ENCODE assay signal across 9 cellular contexts in the genomic region with DNA sequence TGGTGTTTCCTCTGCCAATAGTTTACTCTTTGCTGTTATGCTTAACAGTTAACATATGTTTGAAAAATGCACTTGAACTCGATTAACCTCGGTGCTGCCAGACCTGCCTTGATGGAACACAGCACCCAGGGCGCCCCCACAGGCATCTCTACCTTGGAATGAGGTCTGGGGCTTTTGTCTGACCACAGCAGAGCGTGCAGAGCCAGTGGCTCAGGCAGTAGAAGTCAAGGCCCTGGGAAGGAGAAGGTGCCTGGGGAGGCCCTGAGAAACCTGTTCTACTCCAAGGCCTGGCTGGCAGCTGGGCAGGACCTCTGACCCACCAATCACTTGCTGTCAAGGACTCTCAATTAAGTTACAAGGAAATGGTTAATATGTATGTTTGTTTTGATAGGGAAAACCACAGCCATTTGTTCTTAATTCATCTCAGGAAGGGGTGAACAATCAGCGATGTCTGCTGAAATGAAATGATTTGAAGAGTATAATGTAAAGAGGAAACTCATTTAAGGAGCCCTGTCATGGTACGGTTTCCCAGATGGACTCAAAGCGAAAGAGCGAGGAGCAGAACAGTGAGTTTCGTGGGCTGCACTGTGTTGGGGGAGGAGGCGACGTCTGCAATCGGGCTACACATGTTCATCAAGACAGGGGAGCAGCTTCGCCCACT. TPM values are rescaled to one million over a fixed set of nuclear protein-coding genes. Genes with fewer than 3 reads are reported as not detected.
DNase-seq lines count a peak whose midpoint lies in the region; ATAC-seq and TF ChIP-seq lines count a peak whose summit lies in the region.
"Had no signal": no experiment of that assay in that cellular context is flagged by ENCODE, and none has a peak within 500 bp of the region (broad histone marks: within the 10 kb centered on the region; RNA-seq: fewer than 3 reads in every experiment).

No MANE protein-coding gene starts in this region.

- H3K27me3 ChIP-seq in A673 (replicated peaks; ENCODE audit: insufficient read depth, low read depth, low read length, poor library complexity) (no peaks in the 10 kb centered on the region), Peyer's patch (no peaks in the 10 kb centered on the region), H9 (ENCODE audit: insufficient read depth, low read length) (no peaks in the 10 kb centered on the region)

- H2BK120ac ChIP-seq in H9 (ENCODE audit: low read depth, low read length, poor library complexity, severe bottlenecking): no peak overlapping the region

- H3K4me2 ChIP-seq in H9 (ENCODE audit: insufficient read depth, insufficient read length, low read length): no peak overlapping the region

- H2BK12ac ChIP-seq in H9 (ENCODE audit: insufficient read length, low read depth, low read length): no peak overlapping the region

- BruUV-seq in A673 (replicated peaks; lab: Mats Ljungman, UMichigan): no TSS peak

- peaks cover 58% of the 10 kb centered on the region for H3K36me3 Mint-ChIP-seq in activated naive CD8-positive, alpha-beta T cell treated with anti-CD3 and anti-CD28 coated beads, Interleukin-2, amount 50 U/mL, for 24 hours (ENCODE audit: low read depth)
- peaks cover 11 to 56% (median 13%) of the 10 kb centered on the region in 3 experiments; a peak in 6 of 7 replicates for H3K36me3 Mint-ChIP-seq in H9 (ENCODE audit: insufficient read depth in 1 of 3, low read depth in 3 of 3)

- no peak overlapping the region for H3K9ac ChIP-seq in H9 (ENCODE audit: extremely low read depth, insufficient read length, low read length)

- peak overlapping the region; percentile 57 for H3K27ac Mint-ChIP-seq in activated naive CD8-positive, alpha-beta T cell treated with anti-CD3 and anti-CD28 coated beads, Interleukin-2, amount 50 U/mL, for 24 hours
- no peak overlapping the region for H3K27ac Mint-ChIP-seq in H9

- TF ChIP-seq CTCF in A673 (conservative IDR thresholded peaks at IDR 0.05; ENCODE audit: low read depth, low read length) (no peak), Peyer's patch (IDR thresholded peaks at IDR 0.05) (no peak), H9 (conservative IDR thresholded peaks at IDR 0.05) (no peak)

- no peak overlapping the region for H4K8ac ChIP-seq in H9 (replicated peaks; ENCODE audit: insufficient read length, low read depth, low read length)

- H3K4ac ChIP-seq in H9 (ENCODE audit: low read depth, low read length): no peak overlapping the region

- no peaks in the 10 kb centered on the region for H3K27me3 Mint-ChIP-seq in activated naive CD8-positive, alpha-beta T cell treated with anti-CD3 and anti-CD28 coated beads, Interleukin-2, amount 50 U/mL, for 24 hours
- H3K27me3 Mint-ChIP-seq in H9 (ENCODE audit: low read depth): no peaks in the 10 kb centered on the region

- intact Hi-C loops in A673 (cut with micrococcal nuclease; ENCODE audit: unreplicated experiment): no loop called here

- H3T11ph ChIP-seq in H9 (ENCODE audit: low read length): no peak overlapping the region

- no peak overlapping the region for H3K4me3 ChIP-seq in A673 (ENCODE audit: low read depth, low read length, poor library complexity, severe bottlenecking)
- H3K4me3 ChIP-seq in Peyer's patch: no peak overlapping the region

- H3K23ac ChIP-seq in H9 (ENCODE audit: insufficient read length, low read depth, low read length): no peak overlapping the region

- H3K4me1 ChIP-seq in A673 (ENCODE audit: insufficient read depth, low read length, poor library complexity, severe bottlenecking) (no peaks in the 10 kb centered on the region), Peyer's patch (peaks cover 0 to 31% (median 0%) of the 10 kb centered on the region in 4 donors), H9 (ENCODE audit: insufficient read depth, low read length) (no peaks in the 10 kb centered on the region)

- H3K9me3 ChIP-seq in A673 (ENCODE audit: low read depth, low read length, poor library complexity, severe bottlenecking): no peaks in the 10 kb centered on the region
- H3K9me3 ChIP-seq in Peyer's patch: no peaks in the 10 kb centered on the region
- no peaks in the 10 kb centered on the region for H3K9me3 ChIP-seq in H9 (ENCODE audit: control insufficient read depth, low read depth, low read length)

- H2AK5ac ChIP-seq in H9 (ENCODE audit: insufficient read length, low read length): no peak overlapping the region

- H3K14ac ChIP-seq in H9 (ENCODE audit: insufficient read depth, low read length): no peak overlapping the region

- no peak overlapping the region for H3K56ac ChIP-seq in H9 (ENCODE audit: insufficient read length, low read depth, low read length)

- no peak overlapping the region for H3K27ac ChIP-seq in A673 (ENCODE audit: low read depth, low read length, poor library complexity, severe bottlenecking)
- no peak overlapping the region for H3K27ac ChIP-seq in Peyer's patch
- H3K27ac ChIP-seq in H9 (ENCODE audit: insufficient read length, low read depth, low read length): no peak overlapping the region

- ATAC-seq in GM19351 (IDR thresholded peaks at IDR 0.05; ENCODE audit: unreplicated experiment) (peak; percentile 72), HG03378 (IDR thresholded peaks at IDR 0.05; ENCODE audit: unreplicated experiment) (peak; percentile 72)
- peak; percentile 71 for ATAC-seq in activated naive CD8-positive, alpha-beta T cell treated with anti-CD3 and anti-CD28 coated beads, Interleukin-2, amount 50 U/mL, for 24 hours

- no peak overlapping the region for H2BK5ac ChIP-seq in H9 (ENCODE audit: insufficient read length, low read length)

- CTCF ChIA-PET in A673 (lab: Charles Lee): no interaction called here

- no peaks in the 10 kb centered on the region for H3K23me2 ChIP-seq in H9 (ENCODE audit: insufficient read length, low read depth, low read length, poor library complexity, severe bottlenecking)

- no peak overlapping the region for H4K5ac ChIP-seq in H9 (ENCODE audit: insufficient read length, low read depth, low read length)

- H4K20me1 ChIP-seq in H9 (ENCODE audit: control insufficient read depth, insufficient read depth, insufficient read length): no peaks in the 10 kb centered on the region

- no peak for TF ChIP-seq POLR2A in Peyer's patch (IDR thresholded peaks at IDR 0.05)

- no peak overlapping the region for H3K18ac ChIP-seq in H9 (ENCODE audit: insufficient read length, low read depth, low read length)

- H3K9me3 Mint-ChIP-seq in activated naive CD8-positive, alpha-beta T cell treated with anti-CD3 and anti-CD28 coated beads, Interleukin-2, amount 50 U/mL, for 24 hours: no peaks in the 10 kb centered on the region
- no peaks in the 10 kb centered on the region for H3K9me3 Mint-ChIP-seq in H9

- H3K36me3 ChIP-seq in A673 (ENCODE audit: insufficient read depth, low read length, poor library complexity, severe bottlenecking) (peaks cover 68% of the 10 kb centered on the region), Peyer's patch (peaks cover 0 to 58% (median 0%) of the 10 kb centered on the region in 3 donors)

- peaks cover 41% of the 10 kb centered on the region for H3K4me1 Mint-ChIP-seq in activated naive CD8-positive, alpha-beta T cell treated with anti-CD3 and anti-CD28 coated beads, Interleukin-2, amount 50 U/mL, for 24 hours
- H3K4me1 Mint-ChIP-seq in H9: no peaks in the 10 kb centered on the region

- no peak overlapping the region for H4K91ac ChIP-seq in H9 (ENCODE audit: insufficient read length, low read depth, low read length)

- POLR2A ChIA-PET in A673 (lab: Charles Lee; ENCODE audit: low non-redundant PET): no interaction called here

- H2BK20ac ChIP-seq in H9 (ENCODE audit: low read depth, low read length, poor library complexity, severe bottlenecking): no peak overlapping the region

- WGBS in H9 (ENCODE audit: extremely low coverage, insufficient read length, low lambda C conversion rate): no CpG with 5 or more reads among the region's 13 CpGs

- H2AFZ ChIP-seq in H9 (ENCODE audit: low read length): no peak overlapping the region

- no peaks in the 10 kb centered on the region for H3K79me2 ChIP-seq in H9 (ENCODE audit: insufficient read depth, low read length)

- H3K79me1 ChIP-seq in H9 (ENCODE audit: insufficient read depth, low read depth, low read length, poor library complexity, severe bottlenecking): no peaks in the 10 kb centered on the region

- H3K4me3 Mint-ChIP-seq in activated naive CD8-positive, alpha-beta T cell treated with anti-CD3 and anti-CD28 coated beads, Interleukin-2, amount 50 U/mL, for 24 hours: no peak overlapping the region
- no peak overlapping the region for H3K4me3 Mint-ChIP-seq in H9

- DNase-seq in A673 (ENCODE audit: low spot score) (peak; percentile 11), foreskin melanocyte (no peak), Peyer's patch (no peak), activated gamma-delta T cell treated with Interleukin-2 at 50 U/mL for 16 hours (no peak), H9 (no peak)
- DNase-seq in activated naive CD8-positive, alpha-beta T cell treated with anti-CD3 and anti-CD28 coated beads, Interleukin-2, amount 50 U/mL, for 24 hours: peak; percentile 9
- DNase-seq: NCI-H82 had no signal

- no peak overlapping the region for H2BK15ac ChIP-seq in H9 (ENCODE audit: low read depth, low read length)

RNA-seq across cellular contexts. Expression of a gene that starts 21.9 kb away (rescaled TPM):
- total RNA-seq in A673 (2021) (259 and 264 TPM in 2 replicates), Peyer's patch (100 to 1,000 TPM; 407 to 489 (median 431) TPM), H9 (2021) (101 and 111 TPM in 2 replicates)

Comparison
In these comparisons a context has a peak if more than half of its experiments do, and no peak if none do; other contexts are left out.
1. DNase-seq: peak in A673 (single experiment) and activated naive CD8-positive, alpha-beta T cell treated with anti-CD3 and anti-CD28 coated beads, Interleukin-2, amount 50 U/mL, for 24 hours (single experiment); none in foreskin melanocyte (single experiment), Peyer's patch (0 of 3), activated gamma-delta T cell treated with Interleukin-2 at 50 U/mL for 16 hours (single experiment) and H9 (single experiment).
2. Peak in every context shown above with its lines, with median percentiles within 50 percentile points of each other: ATAC-seq.